9 cellular contexts compared by ENCODE assay signal in genomic region chr6:5422321-5422915, GRCh38.
DNase-seq lines count a peak whose midpoint lies in the region; ATAC-seq and TF ChIP-seq lines count a peak whose summit lies in the region.
"Had no signal": no experiment of that assay in that cellular context is flagged by ENCODE, and none has a peak within 500 bp of the region (broad histone marks: within the 10 kb centered on the region; RNA-seq: fewer than 3 reads in every experiment).

No MANE protein-coding gene starts in this region.

- H3K9me3 ChIP-seq in A673 (ENCODE audit: low read depth, low read length, poor library complexity, severe bottlenecking), result no peaks in the 10 kb centered on the region

- H3K27ac ChIP-seq in A673 (ENCODE audit: low read depth, low read length, poor library complexity, severe bottlenecking) (no peak overlapping the region), dorsolateral prefrontal cortex (no peak overlapping the region)
- H3K27ac ChIP-seq: epithelial cell of prostate had no signal

- H3K27me3 ChIP-seq in A673 (replicated peaks; ENCODE audit: insufficient read depth, low read depth, low read length, poor library complexity) (no peaks in the 10 kb centered on the region), dorsolateral prefrontal cortex (no peaks in the 10 kb centered on the region)

- H3K36me3 ChIP-seq in A673 (ENCODE audit: insufficient read depth, low read length, poor library complexity, severe bottlenecking), result no peaks in the 10 kb centered on the region

- H3K4me3 ChIP-seq in A673 (ENCODE audit: low read depth, low read length, poor library complexity, severe bottlenecking) (no peak overlapping the region), dorsolateral prefrontal cortex (no peak overlapping the region), lower leg skin (ENCODE audit: low read depth, poor library complexity, severe bottlenecking) (no peak overlapping the region)

- CTCF ChIA-PET in A673 (lab: Charles Lee), result interaction anchor here (0.5 to 1.6 kb wide), 8 partner anchors 20 to 710 kb away, joined by 3 to 9 read pairs (median 4); no protein-coding TSS in a partner anchor

- POLR2A ChIA-PET in A673 (lab: Charles Lee; ENCODE audit: low non-redundant PET), result interaction anchor here (0.6 kb wide), 1 partner anchor 34 kb away, joined by 3 read pairs; no protein-coding TSS in a partner anchor

- 80 to 87% methylated on average over 5 of the region's 5 CpGs for WGBS in lower leg skin, 2 donors

- intact Hi-C loops in A673 (cut with micrococcal nuclease; ENCODE audit: unreplicated experiment), result no loop called here
- intact Hi-C loops in dorsolateral prefrontal cortex (cut with DNase I), result no loop called here
- intact Hi-C loops in lower leg skin (cut with DNase I; ENCODE audit: low total_unique reads), result no loop called here

- DNase-seq in A673 (ENCODE audit: low spot score), result peak; percentile 59
- DNase-seq in GM10266 (ENCODE audit: extremely low spot score), result no peak
- peak; percentile 70 for DNase-seq in NCI-H748 (lab: John Stamatoyannopoulos, UW; ENCODE audit: unreplicated experiment)
- peak in 4 of 10 donors; percentile 34 to 50 (median 48) for DNase-seq in dorsolateral prefrontal cortex
- peak; percentile 13 for DNase-seq in non-pigmented ciliary epithelial cell (ENCODE audit: low read depth)
- DNase-seq in lower leg skin (ENCODE audit: low spot score in 2 of 2), result no peak
- DNase-seq in NCI-H2227 treated with DMSO at 0.1 percent for 48 hours (lab: John Stamatoyannopoulos, UW), result no peak

- ATAC-seq in HG03342 (IDR thresholded peaks at IDR 0.05; ENCODE audit: unreplicated experiment), result no peak

- peaks cover 9% of the 10 kb centered on the region for H3K4me1 ChIP-seq in A673 (ENCODE audit: insufficient read depth, low read length, poor library complexity, severe bottlenecking)

- TF ChIP-seq POLR2A in lower leg skin (IDR thresholded peaks at IDR 0.05), result no peak

- no TSS peak for BruUV-seq in A673 (replicated peaks; lab: Mats Ljungman, UMichigan)

- peak; percentile 76 for TF ChIP-seq CTCF in A673 (conservative IDR thresholded peaks at IDR 0.05; ENCODE audit: low read depth, low read length)
- peak; percentile 50 for TF ChIP-seq CTCF in GM10266 (IDR thresholded peaks at IDR 0.05; ENCODE audit: control insufficient read depth, insufficient read depth, low read depth, missing control alignments)
- peak in 48 of 56 donors; percentile 8 to 61 (median 38) for TF ChIP-seq CTCF in dorsolateral prefrontal cortex (IDR thresholded peaks at IDR 0.05 in 54 of 56, conservative IDR thresholded peaks at IDR 0.05 in 2 of 56; ENCODE audit: low read depth in 1 of 56, partially characterized antibody in 56 of 56)
- no peak for TF ChIP-seq CTCF in lower leg skin (IDR thresholded peaks at IDR 0.05)

Comparison
In these comparisons a context has a peak if more than half of its experiments do, and no peak if none do; other contexts are left out.
1. DNase-seq: peak in A673 (single experiment), NCI-H748 (single experiment) and non-pigmented ciliary epithelial cell (single experiment); none in GM10266 (single experiment), lower leg skin (0 of 2) and NCI-H2227 treated with DMSO at 0.1 percent for 48 hours (single experiment).
2. CTCF ChIP-seq: peak in A673 (single experiment), GM10266 (single experiment) and dorsolateral prefrontal cortex (48 of 56); none in lower leg skin (0 of 3).